In the genomic region with DNA sequence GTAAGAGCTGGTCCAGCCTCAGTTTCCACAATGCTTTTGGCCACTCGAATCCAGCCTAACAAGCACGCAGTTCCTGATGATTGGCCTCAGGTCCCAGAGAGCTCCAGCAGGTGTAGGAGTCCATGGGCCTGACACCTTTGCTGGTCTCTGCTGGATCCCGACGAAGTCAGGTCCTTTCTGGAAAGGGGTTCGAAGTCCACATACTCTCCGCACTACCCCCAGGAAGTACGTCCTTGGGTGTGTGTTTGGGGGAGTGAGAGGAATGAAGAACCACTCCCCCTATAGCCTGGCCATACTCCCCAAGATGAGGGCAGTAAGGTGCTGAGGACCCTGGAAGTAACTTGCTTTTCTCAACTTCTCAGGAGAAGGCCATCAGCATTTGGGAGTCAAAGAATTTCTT, we compare ENCODE assay signal across 16 cellular contexts. TPM values are rescaled to one million over a fixed set of nuclear protein-coding genes. Genes with fewer than 3 reads are reported as not detected.
DNase-seq lines count a peak whose midpoint lies in the region; ATAC-seq, FAIRE-seq and TF ChIP-seq lines count a peak whose summit lies in the region.
"Had no signal": no experiment of that assay in that cellular context is flagged by ENCODE, and none has a peak within 500 bp of the region (broad histone marks: within the 10 kb centered on the region; RNA-seq: fewer than 3 reads in every experiment).

No MANE protein-coding gene starts in this region.

- no peak for FAIRE-seq in HepG2 (lab: Jason Lieb, UNC)

- TF ChIP-seq RAD21 in HepG2 (CRISPR knock-in tag; IDR thresholded peaks at IDR 0.05), result no peak

- no peak overlapping the region for H2AFZ ChIP-seq in HepG2 (ENCODE audit: low read length)

- no peak overlapping the region for H3K27ac Mint-ChIP-seq in activated T-helper 17 cell treated with anti-CD3 and anti-CD28 coated beads, Interleukin-2, amount 50 U/mL, for 72 hours
- H3K27ac Mint-ChIP-seq: H9 had no signal

- no peak overlapping the region for H3K9ac ChIP-seq in HepG2 (ENCODE audit: insufficient read depth, low read depth, low read length)

- H3K27me3 Mint-ChIP-seq in activated T-helper 17 cell treated with anti-CD3 and anti-CD28 coated beads, Interleukin-2, amount 50 U/mL, for 72 hours, result no peaks in the 10 kb centered on the region
- H3K27me3 Mint-ChIP-seq: IgD-negative memory B cell had no signal

- no TSS peak for BruUV-seq in HepG2 (replicated peaks; lab: Mats Ljungman, UMichigan)

- no peaks in the 10 kb centered on the region for H3K79me2 ChIP-seq in HepG2 (ENCODE audit: insufficient read depth, low read length)

- TF ChIP-seq EP300 in HepG2 (IDR thresholded peaks at IDR 0.05; ENCODE audit: low read depth in 2 of 2, low read length in 2 of 2) (no peak), HepG2 (CRISPR knock-in tag; IDR thresholded peaks at IDR 0.05; ENCODE audit: borderline replicate concordance) (no peak)

- H3K4me3 ChIP-seq in HepG2 (replicated peaks in 1 of 3; ENCODE audit: insufficient read depth in 1 of 3, low read depth in 2 of 3, low read length in 3 of 3), result no peak overlapping the region
- H3K4me3 ChIP-seq in right lobe of liver, result no peak overlapping the region
- H3K4me3 ChIP-seq: Peyer's patch had no signal

- peaks cover 15% of the 10 kb centered on the region for H3K4me1 Mint-ChIP-seq in activated T-helper 17 cell treated with anti-CD3 and anti-CD28 coated beads, Interleukin-2, amount 50 U/mL, for 72 hours

- intact Hi-C loops in HepG2 (cut with micrococcal nuclease; ENCODE audit: unreplicated experiment), result no loop called here
- intact Hi-C loops in right lobe of liver (cut with DNase I), result loop anchor here in 1 of 2 donors (10.0 kb wide), 1 partner anchor 311 kb away; no protein-coding TSS in a partner anchor

- H3K4me1 ChIP-seq in HepG2 (ENCODE audit: insufficient read depth, low read length) (peaks cover 46% of the 10 kb centered on the region), right lobe of liver (peaks cover 0 to 3% (median 0%) of the 10 kb centered on the region in 4 donors)

- H3K9me3 ChIP-seq in HepG2 (ENCODE audit: low read length) (no peaks in the 10 kb centered on the region), right lobe of liver (no peaks in the 10 kb centered on the region), KOPT-K1 (ENCODE audit: insufficient read depth, low read length, poor library complexity, severe bottlenecking) (no peaks in the 10 kb centered on the region)
- H3K9me3 ChIP-seq: Peyer's patch had no signal

- CTCF ChIA-PET in HepG2 (lab: Yijun Ruan, JAX; ENCODE audit: low intra/inter-chr PET ratio, low total read pairs), result no interaction called here

- TF ChIP-seq CTCF in HepG2 (CRISPR knock-in tag; IDR thresholded peaks at IDR 0.05) (no peak), right lobe of liver (IDR thresholded peaks at IDR 0.05) (no peak)

- ATAC-seq in HepG2, result peak; percentile 21; the same call in 2 of the 3 replicates
- ATAC-seq in right lobe of liver, result no peak
- ATAC-seq in activated T-helper 17 cell treated with anti-CD3 and anti-CD28 coated beads, Interleukin-2, amount 50 U/mL, for 72 hours (replicated peaks), result no peak

- WGBS in HepG2 (ENCODE audit: low lambda C conversion rate), result 22% methylated on average over 7 of the region's 7 CpGs
- 96% methylated on average over 7 of the region's 7 CpGs for WGBS in right lobe of liver (ENCODE audit: insufficient coverage, low coverage, low lambda C conversion rate, missing lambda C conversion rate)

- POLR2A ChIA-PET in HepG2 (lab: Yijun Ruan, JAX), result no interaction called here

- peak overlapping the region; percentile 86 for H3K4me3 Mint-ChIP-seq in activated T-helper 17 cell treated with anti-CD3 and anti-CD28 coated beads, Interleukin-2, amount 50 U/mL, for 72 hours
- H3K4me3 Mint-ChIP-seq: H9 had no signal

- H3K36me3 Mint-ChIP-seq in activated T-helper 17 cell treated with anti-CD3 and anti-CD28 coated beads, Interleukin-2, amount 50 U/mL, for 72 hours (ENCODE audit: low read depth), result no peaks in the 10 kb centered on the region

- no peaks in the 10 kb centered on the region for H4K20me1 ChIP-seq in HepG2 (ENCODE audit: insufficient read depth, low read length)

- TF ChIP-seq POLR2A in HepG2 (IDR thresholded peaks at IDR 0.05; ENCODE audit: insufficient read depth in 1 of 2, low read depth in 2 of 2, low read length in 2 of 2) (no peak), right lobe of liver (IDR thresholded peaks at IDR 0.05) (no peak)

- DNase-seq in HepG2 (ENCODE audit: low spot score) (no peak), right lobe of liver (no peak), GDM1 (lab: John Stamatoyannopoulos, UW) (no peak), MV-4-11 (lab: John Stamatoyannopoulos, UW) (no peak), NCI-H748 treated with DMSO at 0.1 percent for 48 hours (lab: John Stamatoyannopoulos, UW) (no peak)
- DNase-seq: ACHN, H9, NCI-H1417, NCI-H187, NCI-H2107, NCI-H2227 treated with DMSO at 0.1 percent for 48 hours, NCI-H524 treated with DMSO at 0.1 percent for 48 hours had no signal

- H3K27ac ChIP-seq in HepG2 (ENCODE audit: extremely low read length, insufficient read depth, low read length), result no peak overlapping the region
- no peak overlapping the region for H3K27ac ChIP-seq in right lobe of liver
- peak overlapping the region; percentile 92 for H3K27ac ChIP-seq in KOPT-K1 (ENCODE audit: low read depth, low read length, poor library complexity, severe bottlenecking)

- in situ Hi-C loops in HepG2 (cut with HindIII; ENCODE audit: extremely low pct_ligation_motif_present, low pct_unique_long_range_greater_than_20kb), result no loop called here

- H3K4me2 ChIP-seq in HepG2 (ENCODE audit: low read depth, low read length), result peak overlapping the region; percentile 58

- no peaks in the 10 kb centered on the region for H3K36me3 ChIP-seq in HepG2 (replicated peaks in 1 of 2; ENCODE audit: control insufficient read depth in 1 of 2, insufficient read depth in 2 of 2, low read length in 2 of 2)
- H3K36me3 ChIP-seq in right lobe of liver, result no peaks in the 10 kb centered on the region
- H3K36me3 ChIP-seq in KOPT-K1 (ENCODE audit: insufficient read depth, low read length), result peaks cover 27% of the 10 kb centered on the region
- H3K36me3 ChIP-seq: Peyer's patch had no signal

- H3K27me3 ChIP-seq in HepG2 (ENCODE audit: control insufficient read depth in 1 of 2, insufficient read depth in 2 of 2, low read length in 2 of 2) (no peaks in the 10 kb centered on the region; a peak in 2 of 5 replicates), right lobe of liver (no peaks in the 10 kb centered on the region)
- H3K27me3 ChIP-seq: Peyer's patch had no signal

- H3K9me3 Mint-ChIP-seq in activated T-helper 17 cell treated with anti-CD3 and anti-CD28 coated beads, Interleukin-2, amount 50 U/mL, for 72 hours, result no peaks in the 10 kb centered on the region
- H3K9me3 Mint-ChIP-seq: IgD-negative memory B cell had no signal

RNA-seq across cellular contexts. Expression of a gene that starts 3.0 kb away (rescaled TPM):
- total RNA-seq in HepG2 (2016; rRNA removed; fragmentation: Illumina TruSeq; extraction: Trizol) (0.55 and 0.63 TPM in 2 replicates), right lobe of liver (1 to 10 TPM in 2 of 6 experiments, under 1 TPM in 4; 0.51 to 3.0 (median 0.87) TPM)
- total RNA-seq in HepG2 (2016; cell fraction: cytosol; rRNA removed; fragmentation: Illumina TruSeq; extraction: Trizol; ENCODE audit: low read depth), result 1.7 and 2.0 TPM in 2 replicates
- total RNA-seq in HepG2 (2016; cell fraction: insoluble cytoplasmic fraction; rRNA removed; fragmentation: Illumina TruSeq; extraction: Trizol), result 0.46 and 0.50 TPM in 2 replicates
- 1.5 and 2.3 TPM in 2 replicates for total RNA-seq in HepG2 (2016; cell fraction: membrane; rRNA removed; fragmentation: Illumina TruSeq; extraction: Trizol)
- not detected in 2 replicates for total RNA-seq in HepG2 (2016; cell fraction: nucleus; rRNA removed; fragmentation: Illumina TruSeq; extraction: Trizol)
- 0.78 and 1.0 TPM in 2 replicates for polyA plus RNA-seq in HepG2 (2011; rRNA removed)
- 0.54 and 1.2 TPM in 2 replicates for polyA plus RNA-seq in HepG2 (2011; cell fraction: cytosol; rRNA removed)
- 2.0 and 2.4 TPM in 2 replicates for polyA plus RNA-seq in HepG2 (2011; cell fraction: nucleus; rRNA removed)
- 1.1 and 1.2 TPM in 2 replicates for polyA plus RNA-seq in HepG2 (2012)
- 1.7 and 1.9 TPM in 2 replicates for polyA plus RNA-seq in HepG2 (2016; cell fraction: cytosol; fragmentation: Illumina TruSeq; extraction: Trizol; ENCODE audit: low read depth)
- 0.56 and 0.79 TPM in 2 replicates for polyA plus RNA-seq in HepG2 (2016; cell fraction: insoluble cytoplasmic fraction; fragmentation: Illumina TruSeq; extraction: Trizol; ENCODE audit: low read depth)
- 1.4 and 1.5 TPM in 2 replicates for polyA plus RNA-seq in HepG2 (2016; cell fraction: membrane; fragmentation: Illumina TruSeq; extraction: Trizol; ENCODE audit: low read depth)
- polyA plus RNA-seq in HepG2 (2016; cell fraction: nucleus; fragmentation: Illumina TruSeq; extraction: Trizol; ENCODE audit: insufficient read depth, low read depth), result 0.63 and 0.85 TPM in 2 replicates
- 1.1 and 2.2 TPM in 2 replicates for polyA minus RNA-seq in HepG2 (2011; rRNA and poly(A)+ RNA removed; ENCODE audit: low replicate concordance)
- polyA minus RNA-seq in HepG2 (2011; cell fraction: cytosol; rRNA and poly(A)+ RNA removed), result 1.2 TPM in 1 of 2 replicates, not detected in the other
- polyA minus RNA-seq in HepG2 (2011; cell fraction: nucleus; rRNA and poly(A)+ RNA removed), result not detected in 2 replicates
- 1 to 10 TPM; 2.4 to 3.3 TPM for total RNA-seq in activated T-helper 17 cell treated with anti-CD3 and anti-CD28 coated beads, Interleukin-2, amount 50 U/mL, for 72 hours

RNA-seq across cellular contexts. Expression of a gene that starts 25.1 kb away (rescaled TPM):
- total RNA-seq in HepG2 (2016; rRNA removed; fragmentation: Illumina TruSeq; extraction: Trizol), result 103 and 143 TPM in 2 replicates
- 86.6 and 90.0 TPM in 2 replicates for total RNA-seq in HepG2 (2016; cell fraction: cytosol; rRNA removed; fragmentation: Illumina TruSeq; extraction: Trizol; ENCODE audit: low read depth)
- total RNA-seq in HepG2 (2016; cell fraction: insoluble cytoplasmic fraction; rRNA removed; fragmentation: Illumina TruSeq; extraction: Trizol), result 106 and 142 TPM in 2 replicates
- 113 and 114 TPM in 2 replicates for total RNA-seq in HepG2 (2016; cell fraction: membrane; rRNA removed; fragmentation: Illumina TruSeq; extraction: Trizol)
- total RNA-seq in HepG2 (2016; cell fraction: nucleus; rRNA removed; fragmentation: Illumina TruSeq; extraction: Trizol), result 38.3 and 49.0 TPM in 2 replicates
- polyA plus RNA-seq in HepG2 (2011; rRNA removed), result 34.1 and 46.3 TPM in 2 replicates
- 32.8 and 38.8 TPM in 2 replicates for polyA plus RNA-seq in HepG2 (2011; cell fraction: cytosol; rRNA removed)
- 17.3 and 22.4 TPM in 2 replicates for polyA plus RNA-seq in HepG2 (2011; cell fraction: nucleus; rRNA removed)
- polyA plus RNA-seq in HepG2 (2012), result 40.8 and 44.7 TPM in 2 replicates
- polyA plus RNA-seq in HepG2 (2016; cell fraction: cytosol; fragmentation: Illumina TruSeq; extraction: Trizol; ENCODE audit: low read depth), result 70.5 and 78.2 TPM in 2 replicates
- 115 TPM in 2 replicates for polyA plus RNA-seq in HepG2 (2016; cell fraction: insoluble cytoplasmic fraction; fragmentation: Illumina TruSeq; extraction: Trizol; ENCODE audit: low read depth)
- 74.5 and 76.2 TPM in 2 replicates for polyA plus RNA-seq in HepG2 (2016; cell fraction: membrane; fragmentation: Illumina TruSeq; extraction: Trizol; ENCODE audit: low read depth)
- polyA plus RNA-seq in HepG2 (2016; cell fraction: nucleus; fragmentation: Illumina TruSeq; extraction: Trizol; ENCODE audit: insufficient read depth, low read depth), result 51.6 and 59.0 TPM in 2 replicates
- 37.5 and 148 TPM in 2 replicates for polyA minus RNA-seq in HepG2 (2011; rRNA and poly(A)+ RNA removed; ENCODE audit: low replicate concordance)
- polyA minus RNA-seq in HepG2 (2011; cell fraction: cytosol; rRNA and poly(A)+ RNA removed), result 27.9 and 30.0 TPM in 2 replicates
- 26.8 and 31.8 TPM in 2 replicates for polyA minus RNA-seq in HepG2 (2011; cell fraction: nucleus; rRNA and poly(A)+ RNA removed)
- 10 to 100 TPM; 19.7 to 33.0 (median 25.8) TPM for total RNA-seq in right lobe of liver
- total RNA-seq in activated T-helper 17 cell treated with anti-CD3 and anti-CD28 coated beads, Interleukin-2, amount 50 U/mL, for 72 hours, result 100 to 1,000 TPM in 1 of 2 donors, 10 to 100 TPM in 1; 63.0 to 116 TPM
